ENCODE assay signal across 8 cellular contexts in genomic region chr12:120316798-120317257, GRCh38. TPM values are rescaled to one million over a fixed set of nuclear protein-coding genes. Genes with fewer than 3 reads are reported as not detected.
A peak's percentile ranks its signal among the peaks of the same experiment; 100 is the strongest.
DNase-seq lines count a peak whose midpoint lies in the region; ATAC-seq, FAIRE-seq and TF ChIP-seq lines count a peak whose summit lies in the region.

No MANE protein-coding gene starts in this region.

- H3K79me2 ChIP-seq in fibroblast of lung (ENCODE audit: control insufficient read depth, insufficient read depth, low read length) (no peaks in the 10 kb centered on the region), parathyroid adenoma (no peaks in the 10 kb centered on the region)

- ATAC-seq in HG03045 (IDR thresholded peaks at IDR 0.05; ENCODE audit: unreplicated experiment) (no peak), HG02759 (IDR thresholded peaks at IDR 0.05; ENCODE audit: unreplicated experiment) (no peak)

- CTCF ChIA-PET in RWPE1 (lab: Yijun Ruan, JAX): interaction anchor here (0.5 to 1.6 kb wide), 6 partner anchors 10 to 243 kb away, joined by 3 to 12 read pairs (median 4); partner anchors contain the start of gene SIRT4

- peaks cover 3% of the 10 kb centered on the region for H3K4me1 ChIP-seq in fibroblast of lung (ENCODE audit: control insufficient read depth, extremely low read depth, insufficient read depth, low read length)
- H3K4me1 ChIP-seq in parathyroid adenoma: peaks cover 6% of the 10 kb centered on the region

- DNase-seq in G401 (ENCODE audit: low spot score): peak; percentile 24
- no peak for DNase-seq in RWPE1 (ENCODE audit: low spot score)
- peak in 1 of 2 donors; percentile 34 for DNase-seq in fibroblast of lung (ENCODE audit: low read depth in 2 of 2)
- DNase-seq in cortex of kidney (lab: John Stamatoyannopoulos, UW): no peak
- DNase-seq in urothelium cell line (ENCODE audit: low spot score): no peak

- H3K9ac ChIP-seq in fibroblast of lung (ENCODE audit: insufficient read depth, low read length) (peak overlapping the region; percentile 28), parathyroid adenoma (peak overlapping the region; percentile 16)

- FAIRE-seq in urothelium cell line (lab: Jason Lieb, UNC): no peak

- no peak for TF ChIP-seq CTCF in RWPE1 (conservative IDR thresholded peaks at IDR 0.05; ENCODE audit: low read depth)
- no peak for TF ChIP-seq CTCF in fibroblast of lung (conservative IDR thresholded peaks at IDR 0.05 in 1 of 2, IDR thresholded peaks at IDR 0.05 in 1 of 2; ENCODE audit: low read depth in 1 of 2, low read length in 2 of 2)
- TF ChIP-seq CTCF in parathyroid adenoma (IDR thresholded peaks at IDR 0.05): no peak

- H2AFZ ChIP-seq in fibroblast of lung (ENCODE audit: low read length) (peak overlapping the region; percentile 63), parathyroid adenoma (peak overlapping the region; percentile 89)

- H4K20me1 ChIP-seq in fibroblast of lung (ENCODE audit: control insufficient read depth, extremely low read depth, insufficient read depth, low read length): no peaks in the 10 kb centered on the region

- H3K27ac ChIP-seq in RWPE1 (peak overlapping the region; percentile 77), fibroblast of lung (ENCODE audit: insufficient read depth, low read length) (peak overlapping the region; percentile 39), parathyroid adenoma (peak overlapping the region; percentile 84)

- H3K9me3 ChIP-seq in fibroblast of lung (ENCODE audit: control insufficient read depth, insufficient read depth, low read depth, low read length): no peaks in the 10 kb centered on the region
- H3K9me3 ChIP-seq in parathyroid adenoma (ENCODE audit: control insufficient read depth, low read length): no peaks in the 10 kb centered on the region

- H3K27me3 ChIP-seq in fibroblast of lung (ENCODE audit: control insufficient read depth, insufficient read depth, low read length): peaks cover 10% of the 10 kb centered on the region
- H3K27me3 ChIP-seq in parathyroid adenoma (ENCODE audit: control insufficient read depth, insufficient read depth, low read length): no peaks in the 10 kb centered on the region

- H3K4me3 ChIP-seq in fibroblast of lung (replicated peaks in 1 of 4; ENCODE audit: control extremely low read depth in 1 of 4, insufficient read depth in 1 of 4, low read depth in 3 of 4, low read length in 4 of 4): peak overlapping the region; percentile 18 to 89 (median 56)
- peak overlapping the region; percentile 72 for H3K4me3 ChIP-seq in parathyroid adenoma (ENCODE audit: low read depth, low read length)

- H3K36me3 ChIP-seq in fibroblast of lung (ENCODE audit: control insufficient read depth, insufficient read depth, low read length): no peaks in the 10 kb centered on the region
- H3K36me3 ChIP-seq in parathyroid adenoma (ENCODE audit: control insufficient read depth, insufficient read depth, low read length): no peaks in the 10 kb centered on the region

- in situ Hi-C loops in G401 (cut with HindIII; ENCODE audit: low sequenced_read_pairs): no loop called here

- H3K4me2 ChIP-seq in fibroblast of lung (ENCODE audit: extremely low read depth, insufficient read depth, low read length) (peak overlapping the region; percentile 61), parathyroid adenoma (ENCODE audit: low read length) (peak overlapping the region; percentile 92)

- POLR2A ChIA-PET in RWPE1 (lab: Yijun Ruan, JAX; ENCODE audit: low non-redundant PET): no interaction called here

RNA-seq across cellular contexts. Expression of gene PLA2G1B, which starts 10.8 kb away (rescaled TPM):
- total RNA-seq in G401 (2014; rRNA removed; shearing (Covaris generic)): not detected in 2 replicates
- 0.51 TPM in 1 of 2 replicates, not detected in the other for total RNA-seq in fibroblast of lung
- 0.20 TPM in 1 of 2 replicates, not detected in the other for polyA plus RNA-seq in fibroblast of lung
- polyA plus RNA-seq in fibroblast of lung (2012): 0.28 TPM in 1 of 2 replicates, not detected in the other
- not detected in 2 replicates for polyA minus RNA-seq in fibroblast of lung (ENCODE audit: low replicate concordance)

RNA-seq across cellular contexts. Expression of gene SIRT4, which starts 14.7 kb away (rescaled TPM):
- total RNA-seq in G401 (2014; rRNA removed; shearing (Covaris generic)): 2.9 and 4.6 TPM in 2 replicates
- total RNA-seq in fibroblast of lung: 2.3 and 2.5 TPM in 2 replicates
- polyA plus RNA-seq in fibroblast of lung: 0.53 and 1.2 TPM in 2 replicates
- polyA plus RNA-seq in fibroblast of lung (2012): 0.70 and 1.2 TPM in 2 replicates
- not detected in 2 replicates for polyA minus RNA-seq in fibroblast of lung (ENCODE audit: low replicate concordance)

RNA-seq across cellular contexts. Expression of gene RNU4-1, which starts 23.8 kb away (rescaled TPM):
- total RNA-seq in G401 (2014; rRNA removed; shearing (Covaris generic)): not detected in 2 replicates
- total RNA-seq in fibroblast of lung: under 0.01 TPM in 2 replicates
- not detected in 2 replicates for polyA plus RNA-seq in fibroblast of lung
- 194 and 235 TPM in 2 replicates for polyA plus RNA-seq in fibroblast of lung (2012)
- polyA minus RNA-seq in fibroblast of lung (ENCODE audit: low replicate concordance): under 0.01 TPM in 2 replicates

RNA-seq across cellular contexts. Expression of gene RNU4-2, which starts 25.1 kb away (rescaled TPM):
- not detected in 2 replicates for total RNA-seq in G401 (2014; rRNA removed; shearing (Covaris generic))
- total RNA-seq in fibroblast of lung: under 0.01 TPM in 2 replicates
- under 0.01 TPM in 1 of 2 replicates, not detected in the other for polyA plus RNA-seq in fibroblast of lung
- 55.5 and 161 TPM in 2 replicates for polyA plus RNA-seq in fibroblast of lung (2012)
- polyA minus RNA-seq in fibroblast of lung (ENCODE audit: low replicate concordance): under 0.01 TPM in 2 replicates

RNA-seq across cellular contexts. Expression of gene PXN, which starts 51.3 kb away (rescaled TPM):
- 18.8 and 24.5 TPM in 2 replicates for total RNA-seq in G401 (2014; rRNA removed; shearing (Covaris generic))
- total RNA-seq in fibroblast of lung: 9.2 and 21.5 TPM in 2 replicates
- 31.4 and 59.3 TPM in 2 replicates for polyA plus RNA-seq in fibroblast of lung
- 84.4 and 134 TPM in 2 replicates for polyA plus RNA-seq in fibroblast of lung (2012)
- 413 and 630 TPM in 2 replicates for polyA minus RNA-seq in fibroblast of lung (ENCODE audit: low replicate concordance)
